ENCODE assay signal across 8 cellular contexts in the genomic region with DNA sequence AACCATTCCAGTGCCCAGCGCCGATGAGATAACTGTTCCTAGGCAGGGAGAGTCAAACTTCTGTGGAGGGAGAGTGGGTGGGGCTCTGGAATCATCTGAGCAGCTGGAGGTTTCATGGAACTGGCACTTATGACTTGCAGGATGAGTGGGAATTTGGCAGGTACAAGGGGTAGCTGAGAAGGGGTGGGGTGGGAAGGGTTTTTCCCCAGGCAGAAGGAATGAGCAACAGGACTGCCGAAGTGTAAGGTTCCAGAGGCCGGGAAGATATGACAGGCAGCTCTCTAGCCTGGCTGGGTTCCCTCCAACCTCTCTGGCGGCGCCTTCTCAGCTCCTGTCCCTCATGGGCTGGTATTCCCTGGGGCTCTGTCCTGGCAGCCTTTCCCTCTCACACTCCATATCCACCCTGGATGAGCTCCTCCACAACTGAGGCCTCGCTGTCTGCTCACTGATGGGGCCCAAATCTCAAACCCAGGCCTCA.
A peak's percentile ranks its signal among the peaks of the same experiment; 100 is the strongest.
DNase-seq lines count a peak whose midpoint lies in the region; ATAC-seq and TF ChIP-seq lines count a peak whose summit lies in the region.
"Had no signal": no experiment of that assay in that cellular context is flagged by ENCODE, and none has a peak within 500 bp of the region (broad histone marks: within the 10 kb centered on the region; RNA-seq: fewer than 3 reads in every experiment).

No MANE protein-coding gene starts in this region.

- ATAC-seq in HG02938 (IDR thresholded peaks at IDR 0.05; ENCODE audit: unreplicated experiment), result no peak

- peaks cover 26% of the 10 kb centered on the region for H3K4me1 ChIP-seq in ES-I3 (ENCODE audit: insufficient read depth, low read length)
- H3K4me1 ChIP-seq in OCI-LY3 (ENCODE audit: low read length), result peaks cover 56% of the 10 kb centered on the region
- no peaks in the 10 kb centered on the region for H3K4me1 ChIP-seq in rectal smooth muscle tissue (ENCODE audit: control insufficient read depth, insufficient read depth, low read length)

- H3K79me2 ChIP-seq in OCI-LY3 (ENCODE audit: low read length), result peaks cover 38% of the 10 kb centered on the region

- DNase-seq in fibroblast of pulmonary artery (ENCODE audit: low read depth), result peak; percentile 42
- DNase-seq in SIG-M5 (lab: John Stamatoyannopoulos, UW), result no peak
- DNase-seq in stimulated activated naive CD4-positive, alpha-beta T cell treated with Interleukin-2 at 50 U/mL for 16 hours (lab: John Stamatoyannopoulos, UW), result no peak
- DNase-seq: NCI-H748 treated with DMSO at 0.1 percent for 48 hours had no signal

- H3K4me2 ChIP-seq in OCI-LY3 (ENCODE audit: low read length), result peak overlapping the region; percentile 100; the same call in 1 of the 2 replicates

- TF ChIP-seq CTCF in OCI-LY3 (IDR thresholded peaks at IDR 0.05; ENCODE audit: low read depth, low read length) (no peak), fibroblast of pulmonary artery (IDR thresholded peaks at IDR 0.05; ENCODE audit: low read length, missing control alignments) (no peak)

- no peak overlapping the region for H2AFZ ChIP-seq in OCI-LY3 (ENCODE audit: low read depth, low read length)

- H3K4me3 ChIP-seq in OCI-LY3 (ENCODE audit: low read length), result no peak overlapping the region
- H3K4me3 ChIP-seq in fibroblast of pulmonary artery (replicated peaks; ENCODE audit: low read depth, low read length), result no peak overlapping the region
- H3K4me3 ChIP-seq in rectal smooth muscle tissue (ENCODE audit: low read length), result peak overlapping the region; percentile 70

- H3K27ac ChIP-seq in OCI-LY3 (ENCODE audit: low read length) (no peak overlapping the region), rectal smooth muscle tissue (ENCODE audit: low read depth, low read length) (no peak overlapping the region)

- no peaks in the 10 kb centered on the region for H3K9me3 ChIP-seq in ES-I3 (ENCODE audit: control insufficient read depth, insufficient read depth, low read length)
- no peaks in the 10 kb centered on the region for H3K9me3 ChIP-seq in OCI-LY3 (ENCODE audit: insufficient read depth, low read length)

- H3K27me3 ChIP-seq in OCI-LY3 (ENCODE audit: low read depth, low read length) (no peaks in the 10 kb centered on the region), rectal smooth muscle tissue (ENCODE audit: control insufficient read depth, insufficient read depth, low read length) (no peaks in the 10 kb centered on the region)

- H3K9ac ChIP-seq in ES-I3 (ENCODE audit: low read depth, low read length), result peak overlapping the region; percentile 43; the same call in 1 of the 2 replicates
- H3K9ac ChIP-seq in OCI-LY3 (ENCODE audit: low read length), result no peak overlapping the region
- H3K9ac ChIP-seq in rectal smooth muscle tissue (ENCODE audit: low read length), result no peak overlapping the region

- H4K20me1 ChIP-seq in OCI-LY3 (ENCODE audit: insufficient read depth, low read length), result peaks cover 13% of the 10 kb centered on the region

- H3K36me3 ChIP-seq in ES-I3 (ENCODE audit: insufficient read depth, low read length) (no peaks in the 10 kb centered on the region), OCI-LY3 (replicated peaks; ENCODE audit: low read depth, low read length) (peaks cover 14% of the 10 kb centered on the region), rectal smooth muscle tissue (ENCODE audit: control insufficient read depth, insufficient read depth, low read length) (no peaks in the 10 kb centered on the region)
